Comparison of ENCODE assay signal across 1 cellular context in the genomic region with DNA sequence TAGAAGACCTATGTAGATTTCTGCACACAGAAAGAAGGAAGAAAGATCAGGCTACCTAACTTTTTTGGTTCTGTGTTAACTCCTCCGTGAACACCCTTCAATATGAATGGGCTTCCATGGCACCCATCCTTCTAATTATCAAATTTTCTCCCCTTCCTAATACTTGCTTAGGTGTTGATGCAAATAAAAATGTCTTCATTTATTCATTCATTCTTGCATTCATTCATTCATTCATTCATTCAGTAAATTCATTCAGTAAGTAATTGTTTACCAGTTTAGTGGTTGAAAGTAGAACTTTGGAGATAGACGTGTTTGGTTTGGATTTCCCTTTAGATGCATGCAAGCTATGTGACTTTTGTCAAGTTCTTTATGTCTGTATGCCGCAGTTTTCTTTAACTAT.
A peak's percentile ranks its signal among the peaks of the same experiment; 100 is the strongest.
TF ChIP-seq lines count a peak whose summit lies in the region.

No MANE protein-coding gene starts in this region.

TF ChIP-seq in K562, 482 proteins besides CTCF, POLR2A, EP300 and RAD21:
- TF ChIP-seq MEIS2 (IDR thresholded peaks at IDR 0.05; ENCODE audit: partially characterized antibody) = no peak
- TF ChIP-seq, protein P1, sequence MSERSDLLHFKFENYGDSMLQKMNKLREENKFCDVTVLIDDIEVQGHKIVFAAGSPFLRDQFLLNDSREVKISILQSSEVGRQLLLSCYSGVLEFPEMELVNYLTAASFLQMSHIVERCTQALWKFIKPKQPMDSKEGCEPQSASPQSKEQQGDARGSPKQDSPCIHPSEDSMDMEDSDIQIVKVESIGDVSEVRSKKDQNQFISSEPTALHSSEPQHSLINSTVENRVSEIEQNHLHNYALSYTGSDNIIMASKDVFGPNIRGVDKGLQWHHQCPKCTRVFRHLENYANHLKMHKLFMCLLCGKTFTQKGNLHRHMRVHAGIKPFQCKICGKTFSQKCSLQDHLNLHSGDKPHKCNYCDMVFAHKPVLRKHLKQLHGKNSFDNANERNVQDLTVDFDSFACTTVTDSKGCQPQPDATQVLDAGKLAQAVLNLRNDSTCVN (CRISPR knock-in tag; IDR thresholded peaks at IDR 0.05) = no peak
- TF ChIP-seq ZNF24 (IDR thresholded peaks at IDR 0.05) = peak; percentile 79
